In the genomic region with DNA sequence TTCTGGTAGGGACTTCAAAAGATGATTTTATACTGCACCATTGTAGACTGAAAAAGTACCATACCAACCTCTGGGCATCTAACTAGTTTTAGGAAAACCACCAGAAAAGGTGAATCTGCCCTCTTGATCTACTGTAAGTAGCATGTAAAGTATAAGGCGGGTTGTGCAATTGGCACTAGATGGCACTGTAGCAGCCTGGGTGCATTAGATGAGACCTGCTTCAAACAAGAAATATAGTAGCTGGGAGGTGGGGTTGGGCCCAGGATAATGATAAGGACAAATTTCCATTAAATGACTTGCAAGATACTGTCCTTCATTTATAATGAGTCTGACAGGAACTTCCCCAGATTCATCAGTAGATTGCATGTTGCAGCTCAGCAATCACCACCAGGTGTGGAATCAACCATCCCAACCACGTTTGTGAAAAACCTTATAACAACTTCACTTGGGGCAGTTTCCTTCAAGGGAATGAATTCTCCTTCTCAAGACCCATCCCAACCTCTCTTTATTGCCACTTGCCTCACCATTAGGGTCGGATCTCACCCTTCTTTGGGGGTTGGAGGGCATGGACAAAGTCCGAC, we compare ENCODE assay signal across 8 cellular contexts. TPM values are rescaled to one million over a fixed set of nuclear protein-coding genes. Genes with fewer than 3 reads are reported as not detected.
DNase-seq lines count a peak whose midpoint lies in the region; ATAC-seq and TF ChIP-seq lines count a peak whose summit lies in the region.

No MANE protein-coding gene starts in this region.

- no peak for ATAC-seq in GM18520 (IDR thresholded peaks at IDR 0.05; ENCODE audit: unreplicated experiment)
- ATAC-seq in GM18511 (IDR thresholded peaks at IDR 0.05; ENCODE audit: unreplicated experiment) = no peak

- H3K27ac ChIP-seq in AG04450 (ENCODE audit: low read depth, low read length) = no peak overlapping the region
- H3K27ac ChIP-seq in OCI-LY7 (ENCODE audit: low read depth, low read length, poor library complexity, severe bottlenecking) = no peak overlapping the region
- H3K27ac ChIP-seq in tibial artery = no peak overlapping the region

- H3K36me3 ChIP-seq in OCI-LY7 (ENCODE audit: insufficient read depth, low read length) = no peaks in the 10 kb centered on the region
- no peaks in the 10 kb centered on the region for H3K36me3 ChIP-seq in tibial artery

- H4K20me1 ChIP-seq in OCI-LY7 (ENCODE audit: insufficient read depth, low read length) = no peaks in the 10 kb centered on the region

- H3K4me1 ChIP-seq in OCI-LY7 (ENCODE audit: insufficient read depth, low read length, poor library complexity, severe bottlenecking) = no peaks in the 10 kb centered on the region
- H3K4me1 ChIP-seq in tibial artery = no peaks in the 10 kb centered on the region

- DNase-seq in AG04450 (ENCODE audit: low read depth, low spot score) (no peak), GM12865 (ENCODE audit: low read depth) (peak; percentile 61), OCI-LY7 (ENCODE audit: low spot score) (peak; percentile 51), dermis blood vessel endothelial cell (peak; percentile 49), retinal pigment epithelial cell (ENCODE audit: low read depth) (no peak), tibial artery (no peak)

- TF ChIP-seq CTCF in AG04450 (IDR thresholded peaks at IDR 0.05; ENCODE audit: low read depth, low read length) = peak; percentile 61
- peak; percentile 42 for TF ChIP-seq CTCF in GM12865 (IDR thresholded peaks at IDR 0.05; ENCODE audit: insufficient read depth, low read depth, low read length, missing control alignments)
- TF ChIP-seq CTCF in OCI-LY7 (conservative IDR thresholded peaks at IDR 0.05; ENCODE audit: low read length) = peak; percentile 85
- TF ChIP-seq CTCF in retinal pigment epithelial cell (conservative IDR thresholded peaks at IDR 0.05; ENCODE audit: low read depth, low read length) = peak; percentile 75
- no peak for TF ChIP-seq CTCF in tibial artery (IDR thresholded peaks at IDR 0.05)

- POLR2A ChIA-PET in AG04450 (lab: Yijun Ruan, JAX) = no interaction called here
- POLR2A ChIA-PET in OCI-LY7 (lab: Charles Lee) = interaction anchor here (0.9 to 1.4 kb wide), 2 partner anchors 22 to 66 kb away, joined by 3 read pairs; no protein-coding TSS in a partner anchor

- no peak overlapping the region for H3K4me2 ChIP-seq in OCI-LY7 (ENCODE audit: low read length)

- CTCF ChIA-PET in AG04450 (lab: Charles Lee) = interaction anchor here (0.6 to 7.9 kb wide), 33 partner anchors 9 to 347 kb away, joined by 3 to 107 read pairs (median 5); a partner anchor contains a TSS
- CTCF ChIA-PET in OCI-LY7 (lab: Charles Lee; ENCODE audit: unreplicated experiment) = interaction anchor here (0.5 to 2.0 kb wide), 5 partner anchors 11 to 179 kb away, joined by 3 to 13 read pairs (median 4); no protein-coding TSS in a partner anchor

- H3K27me3 ChIP-seq in AG04450 (ENCODE audit: control insufficient read depth, insufficient read depth, low read length) (no peaks in the 10 kb centered on the region), tibial artery (peaks cover 0 to 8% of the 10 kb centered on the region in 2 donors)

- peaks cover 5% of the 10 kb centered on the region; the same call in 1 of the 2 replicates for H3K9me3 ChIP-seq in AG04450 (ENCODE audit: control insufficient read depth, insufficient read depth, low read length)
- no peaks in the 10 kb centered on the region for H3K9me3 ChIP-seq in OCI-LY7 (ENCODE audit: low read length)
- peaks cover 0 to 8% (median 0%) of the 10 kb centered on the region in 3 donors for H3K9me3 ChIP-seq in tibial artery

- no peak overlapping the region for H2AFZ ChIP-seq in OCI-LY7 (ENCODE audit: low read length)

- no peaks in the 10 kb centered on the region for H3K9me2 ChIP-seq in OCI-LY7 (ENCODE audit: insufficient read depth, low read length)

- intact Hi-C loops in OCI-LY7 (cut with micrococcal nuclease; ENCODE audit: unreplicated experiment) (loop anchor here (1.0 to 2.0 kb wide), 2 partner anchors 102 to 173 kb away; no protein-coding TSS in a partner anchor), tibial artery (cut with DNase I; ENCODE audit: low total_unique reads) (loop anchor here (10.0 kb wide), 1 partner anchor 175 kb away; a partner anchor contains a TSS)

- no peaks in the 10 kb centered on the region for H3K79me2 ChIP-seq in OCI-LY7 (ENCODE audit: insufficient read depth, low read depth, low read length)

- H3K4me3 ChIP-seq in AG04450 (ENCODE audit: low read depth, low read length) = no peak overlapping the region
- H3K4me3 ChIP-seq in GM12865 (ENCODE audit: low read depth, low read length) = no peak overlapping the region
- no peak overlapping the region for H3K4me3 ChIP-seq in OCI-LY7 (ENCODE audit: low read depth, low read length, poor library complexity, severe bottlenecking)
- no peak overlapping the region for H3K4me3 ChIP-seq in retinal pigment epithelial cell (ENCODE audit: low read length)
- no peak overlapping the region for H3K4me3 ChIP-seq in tibial artery

- no TSS peak for BruUV-seq in OCI-LY7 (replicated peaks; lab: Mats Ljungman, UMichigan)

RNA-seq across cellular contexts. Expression of a gene that starts 37.3 kb away (rescaled TPM):
- not detected in 2 replicates for polyA plus RNA-seq in AG04450 (2011; rRNA removed)
- polyA minus RNA-seq in AG04450 (2011; rRNA and poly(A)+ RNA removed) = not detected in 2 replicates
- total RNA-seq in OCI-LY7 (2014; rRNA removed; shearing (Covaris generic)) = not detected in 2 replicates
- not detected in 2 replicates for total RNA-seq in OCI-LY7 (2022)
- total RNA-seq in dermis blood vessel endothelial cell = not detected in 2 replicates

RNA-seq across cellular contexts. Expression of a gene that starts 39.0 kb away (rescaled TPM):
- polyA plus RNA-seq in AG04450 (2011; rRNA removed) = 0.07 TPM in 1 of 2 replicates, not detected in the other
- polyA minus RNA-seq in AG04450 (2011; rRNA and poly(A)+ RNA removed) = 0.35 TPM in 1 of 2 replicates, not detected in the other
- not detected in 2 replicates for total RNA-seq in OCI-LY7 (2014; rRNA removed; shearing (Covaris generic))
- total RNA-seq in OCI-LY7 (2022) (not detected in 2 replicates), dermis blood vessel endothelial cell (not detected in 2 replicates)

RNA-seq across cellular contexts. Expression of a gene that starts 55.8 kb away (rescaled TPM):
- polyA plus RNA-seq in AG04450 (2011; rRNA removed) = not detected in 2 replicates
- not detected in 2 replicates for polyA minus RNA-seq in AG04450 (2011; rRNA and poly(A)+ RNA removed)
- total RNA-seq in OCI-LY7 (2014; rRNA removed; shearing (Covaris generic)) = not detected in 2 replicates
- total RNA-seq in OCI-LY7 (2022) (not detected in 2 replicates), dermis blood vessel endothelial cell (not detected in 2 replicates)

Comparison
In these comparisons a context has a peak if more than half of its experiments do, and no peak if none do; other contexts are left out.
1. DNase-seq: peak in GM12865 (single experiment), OCI-LY7 (single experiment) and dermis blood vessel endothelial cell (single experiment); none in AG04450 (single experiment), retinal pigment epithelial cell (single experiment) and tibial artery (0 of 2).
2. CTCF ChIP-seq: peak in AG04450 (single experiment), GM12865 (single experiment), OCI-LY7 (single experiment) and retinal pigment epithelial cell (single experiment); none in tibial artery (0 of 2).